Comparison of ENCODE assay signal across 7 cellular contexts in genomic region chr19:2231621-2232221, GRCh38. TPM values are rescaled to one million over a fixed set of nuclear protein-coding genes. Genes with fewer than 3 reads are reported as not detected.
A peak's percentile ranks its signal among the peaks of the same experiment; 100 is the strongest.
DNase-seq lines count a peak whose midpoint lies in the region; ATAC-seq and TF ChIP-seq lines count a peak whose summit lies in the region.
"Had no signal": no experiment of that assay in that cellular context is flagged by ENCODE, and none has a peak within 500 bp of the region (broad histone marks: within the 10 kb centered on the region; RNA-seq: fewer than 3 reads in every experiment).

No MANE protein-coding gene starts in this region.

- no peaks in the 10 kb centered on the region for H3K36me3 ChIP-seq in testis (ENCODE audit: low read depth, missing control alignments)

- H3K27ac ChIP-seq in testis: peak overlapping the region in 1 of 2 donors; percentile 64

- POLR2A ChIA-PET in activated B cell treated with CpG ODN at 0.5 μM for 24 hours (lab: Charles Lee): interaction anchor here (0.7 kb wide), 1 partner anchor 74 kb away, joined by 4 read pairs; no protein-coding TSS in a partner anchor

- H3K9me3 Mint-ChIP-seq in activated naive CD4-positive, alpha-beta T cell treated with anti-CD3 and anti-CD28 coated beads, Interleukin-2, amount 50 U/mL, for 24 hours: no peaks in the 10 kb centered on the region
- no peaks in the 10 kb centered on the region for H3K9me3 Mint-ChIP-seq in activated naive CD4-positive, alpha-beta T cell treated with anti-CD3 and anti-CD28 coated beads, Interleukin-2, amount 10 ng/mL, durations not matched to agents 7 days and 5 days
- H3K9me3 Mint-ChIP-seq in activated B cell treated with CpG ODN at 0.5 μM for 24 hours: no peaks in the 10 kb centered on the region

- no peak overlapping the region for H3K4me3 ChIP-seq in testis

- H3K4me1 ChIP-seq in testis: peaks cover 21% of the 10 kb centered on the region

- H3K27ac Mint-ChIP-seq in activated naive CD4-positive, alpha-beta T cell treated with anti-CD3 and anti-CD28 coated beads, Interleukin-2, amount 50 U/mL, for 24 hours: peak overlapping the region; percentile 8
- H3K27ac Mint-ChIP-seq in activated naive CD4-positive, alpha-beta T cell treated with anti-CD3 and anti-CD28 coated beads, Interleukin-2, amount 10 ng/mL, durations not matched to agents 7 days and 5 days: no peak overlapping the region
- H3K27ac Mint-ChIP-seq in activated B cell treated with CpG ODN at 0.5 μM for 24 hours: peak overlapping the region; percentile 63

- no peaks in the 10 kb centered on the region for H3K27me3 Mint-ChIP-seq in activated naive CD4-positive, alpha-beta T cell treated with anti-CD3 and anti-CD28 coated beads, Interleukin-2, amount 50 U/mL, for 24 hours
- H3K27me3 Mint-ChIP-seq in activated naive CD4-positive, alpha-beta T cell treated with anti-CD3 and anti-CD28 coated beads, Interleukin-2, amount 10 ng/mL, durations not matched to agents 7 days and 5 days: peaks cover 4% of the 10 kb centered on the region
- H3K27me3 Mint-ChIP-seq in activated B cell treated with CpG ODN at 0.5 μM for 24 hours: no peaks in the 10 kb centered on the region

- no peak for TF ChIP-seq POLR2A in testis (IDR thresholded peaks at IDR 0.05)

- peaks cover 16% of the 10 kb centered on the region for H3K4me1 Mint-ChIP-seq in activated naive CD4-positive, alpha-beta T cell treated with anti-CD3 and anti-CD28 coated beads, Interleukin-2, amount 50 U/mL, for 24 hours
- H3K4me1 Mint-ChIP-seq in activated naive CD4-positive, alpha-beta T cell treated with anti-CD3 and anti-CD28 coated beads, Interleukin-2, amount 10 ng/mL, durations not matched to agents 7 days and 5 days: peaks cover 22% of the 10 kb centered on the region
- peaks cover 38% of the 10 kb centered on the region for H3K4me1 Mint-ChIP-seq in activated B cell treated with CpG ODN at 0.5 μM for 24 hours

- H3K4me3 Mint-ChIP-seq in activated naive CD4-positive, alpha-beta T cell treated with anti-CD3 and anti-CD28 coated beads, Interleukin-2, amount 50 U/mL, for 24 hours: no peak overlapping the region
- no peak overlapping the region for H3K4me3 Mint-ChIP-seq in activated naive CD4-positive, alpha-beta T cell treated with anti-CD3 and anti-CD28 coated beads, Interleukin-2, amount 10 ng/mL, durations not matched to agents 7 days and 5 days
- no peak overlapping the region for H3K4me3 Mint-ChIP-seq in activated B cell treated with CpG ODN at 0.5 μM for 24 hours

- no peak for ATAC-seq in activated B cell treated with CpG ODN at 0.5 μM for 24 hours (ENCODE audit: low read depth)

- H3K9me3 ChIP-seq in testis: no peaks in the 10 kb centered on the region

- no peaks in the 10 kb centered on the region for H3K27me3 ChIP-seq in testis

- H3K36me3 Mint-ChIP-seq in activated naive CD4-positive, alpha-beta T cell treated with anti-CD3 and anti-CD28 coated beads, Interleukin-2, amount 50 U/mL, for 24 hours: peaks cover 3% of the 10 kb centered on the region
- H3K36me3 Mint-ChIP-seq in activated naive CD4-positive, alpha-beta T cell treated with anti-CD3 and anti-CD28 coated beads, Interleukin-2, amount 10 ng/mL, durations not matched to agents 7 days and 5 days: peaks cover 36% of the 10 kb centered on the region
- H3K36me3 Mint-ChIP-seq in activated B cell treated with CpG ODN at 0.5 μM for 24 hours (ENCODE audit: low read depth): peaks cover 56% of the 10 kb centered on the region

- TF ChIP-seq CTCF in activated B cell treated with CpG ODN at 0.5 μM for 24 hours (IDR thresholded peaks at IDR 0.05) (no peak), testis (IDR thresholded peaks at IDR 0.05) (peak; percentile 17 to 49 (median 26))

- WGBS in testis, 2 donors: 71 to 79% methylated on average over 16 to 21 of the region's 21 CpGs

- CTCF ChIA-PET in activated naive CD4-positive, alpha-beta T cell treated with anti-CD3 and anti-CD28 coated beads, Interleukin-2, amount 10 ng/mL, durations not matched to agents 7 days and 5 days (lab: Charles Lee): interaction anchor here (1.3 kb wide), 1 partner anchor 16 kb away, joined by 4 read pairs; no protein-coding TSS in a partner anchor
- CTCF ChIA-PET in activated B cell treated with CpG ODN at 0.5 μM for 24 hours (lab: Charles Lee): interaction anchor here (1.0 kb wide), 1 partner anchor 76 kb away, joined by 3 read pairs; no protein-coding TSS in a partner anchor

- no peak for DNase-seq in activated naive CD4-positive, alpha-beta T cell treated with anti-CD3 and anti-CD28 coated beads, Interleukin-2, amount 10 ng/mL, durations not matched to agents 7 days and 5 days
- DNase-seq in activated B cell treated with CpG ODN at 0.5 μM for 24 hours (no peak), testis (peak; percentile 63), COR-L47 (lab: John Stamatoyannopoulos, UW) (no peak), kidney glomerular epithelial cell (lab: John Stamatoyannopoulos, UW) (no peak)
- DNase-seq: activated naive CD4-positive, alpha-beta T cell treated with anti-CD3 and anti-CD28 coated beads, Interleukin-2, amount 50 U/mL, for 16 hours had no signal

- intact Hi-C loops in activated B cell treated with CpG ODN at 0.5 μM for 24 hours (cut with micrococcal nuclease): no loop called here
- intact Hi-C loops in testis (cut with DNase I; ENCODE audit: low total_unique reads): loop anchor here (5.0 kb wide), 1 partner anchor 41 kb away; no protein-coding TSS in a partner anchor

RNA-seq across cellular contexts. Expression of gene PLEKHJ1, which starts 4.4 kb away (rescaled TPM):
- total RNA-seq in activated B cell treated with CpG ODN at 0.5 μM for 24 hours (74.4 and 74.9 TPM in 2 replicates), testis (100 to 1,000 TPM; 126 to 153 TPM)
- polyA plus RNA-seq in testis (ENCODE audit: insufficient read depth, low read depth, low replicate concordance): 111 TPM

RNA-seq across cellular contexts. Expression of gene SF3A2, which starts 4.9 kb away (rescaled TPM):
- total RNA-seq in activated B cell treated with CpG ODN at 0.5 μM for 24 hours: 107 and 117 TPM in 2 replicates
- total RNA-seq in testis: 100 to 1,000 TPM; 102 to 122 TPM
- 117 TPM for polyA plus RNA-seq in testis (ENCODE audit: insufficient read depth, low read depth, low replicate concordance)

RNA-seq across cellular contexts. Expression of gene AMH, which starts 17.4 kb away (rescaled TPM):
- total RNA-seq in activated B cell treated with CpG ODN at 0.5 μM for 24 hours: 2.8 and 4.8 TPM in 2 replicates
- 100 to 1,000 TPM; 180 to 268 TPM for total RNA-seq in testis
- polyA plus RNA-seq in testis (ENCODE audit: insufficient read depth, low read depth, low replicate concordance): 50.8 TPM

RNA-seq across cellular contexts. Expression of gene JSRP1, which starts 24.5 kb away (rescaled TPM):
- 0.31 and 0.54 TPM in 2 replicates for total RNA-seq in activated B cell treated with CpG ODN at 0.5 μM for 24 hours
- total RNA-seq in testis: 1 to 10 TPM; 2.2 to 2.6 TPM
- polyA plus RNA-seq in testis (ENCODE audit: insufficient read depth, low read depth, low replicate concordance): 4.6 TPM

RNA-seq across cellular contexts. Expression of gene PEAK3, which starts 50.3 kb away (rescaled TPM):
- total RNA-seq in activated B cell treated with CpG ODN at 0.5 μM for 24 hours (0.09 TPM in 1 of 2 replicates, not detected in the other), testis (under 1 TPM; 0.37 to 0.55 TPM)
- 0.16 TPM for polyA plus RNA-seq in testis (ENCODE audit: insufficient read depth, low read depth, low replicate concordance)

Comparison
In these comparisons a context has a peak if more than half of its experiments do, and no peak if none do; other contexts are left out.
1. RNA of gene AMH, which starts 17.4 kb away (total RNA-seq): 180 to 268 TPM in testis; 2.8 to 4.8 TPM in activated B cell treated with CpG ODN at 0.5 μM for 24 hours; every median in the first group is over 10 times any median in the second.